Comparison of ENCODE assay signal across 8 cellular contexts in the genomic region with DNA sequence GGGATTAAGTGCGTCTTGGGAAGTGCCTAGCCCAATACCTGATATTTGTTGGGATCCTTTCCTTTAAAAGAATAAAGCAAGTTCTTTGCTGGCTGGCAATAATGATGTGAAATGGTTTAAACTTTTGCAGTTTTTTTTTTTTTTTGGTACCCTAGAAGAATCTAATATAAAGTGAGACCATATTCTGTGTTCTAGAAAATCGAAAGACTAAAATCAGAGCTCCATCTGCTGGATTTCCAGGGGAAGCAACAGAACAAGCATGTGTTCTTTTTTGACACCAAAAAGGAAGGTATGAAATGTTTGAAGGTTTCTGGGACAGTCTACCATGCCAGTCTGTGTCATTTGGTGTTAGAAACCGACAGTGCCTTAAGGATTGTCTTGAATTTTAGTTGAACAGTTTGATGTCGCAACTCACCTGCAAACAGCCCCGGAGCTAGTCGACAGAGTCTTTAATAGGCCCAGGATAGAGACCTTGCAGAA. TPM values are rescaled to one million over a fixed set of nuclear protein-coding genes. Genes with fewer than 3 reads are reported as not detected.
DNase-seq lines count a peak whose midpoint lies in the region; ATAC-seq and TF ChIP-seq lines count a peak whose summit lies in the region.

No MANE protein-coding gene starts in this region.

- peak overlapping the region in 1 of 2 donors; percentile 21 for H3K27ac Mint-ChIP-seq in T-cell
- peak overlapping the region; percentile 1 to 85 (median 54) for H3K27ac Mint-ChIP-seq in immature natural killer cell

- H3K9me3 Mint-ChIP-seq in T-cell: no peaks in the 10 kb centered on the region
- H3K9me3 Mint-ChIP-seq in immature natural killer cell: no peaks in the 10 kb centered on the region

- no peak overlapping the region for H3K4me3 ChIP-seq in AG10803 (ENCODE audit: low read length)

- TF ChIP-seq CTCF in AG10803 (conservative IDR thresholded peaks at IDR 0.05; ENCODE audit: low read length) (peak; percentile 75), GM20000 (IDR thresholded peaks at IDR 0.05; ENCODE audit: extremely low read depth, missing control alignments) (peak; percentile 34)

- DNase-seq in AG10803 (ENCODE audit: low read depth) (peak; percentile 53), GM20000 (ENCODE audit: low spot score) (peak; percentile 43), T-cell (no peak), immature natural killer cell (peak; percentile 50 to 64 (median 51)), dedifferentiated amniotic fluid mesenchymal stem cell (ENCODE audit: extremely low spot score) (no peak)

- CTCF ChIA-PET in T-cell (lab: Charles Lee): interaction anchor here in 1 of 2 donors (0.5 to 1.8 kb wide), 10 partner anchors 9 to 336 kb away, joined by 3 to 5 read pairs (median 4); a partner anchor contains a TSS

- H3K27me3 Mint-ChIP-seq in T-cell (no peaks in the 10 kb centered on the region), immature natural killer cell (ENCODE audit: low read depth in 3 of 3) (no peaks in the 10 kb centered on the region)

- POLR2A ChIA-PET in T-cell (lab: Charles Lee): interaction anchor here in 1 of 2 donors (0.9 kb wide), 1 partner anchor 86 kb away, joined by 16 read pairs; no protein-coding TSS in a partner anchor

- peaks cover 42% of the 10 kb centered on the region for H3K36me3 Mint-ChIP-seq in T-cell
- peaks cover 8 to 51% (median 23%) of the 10 kb centered on the region in 3 donors for H3K36me3 Mint-ChIP-seq in immature natural killer cell

- H3K4me1 Mint-ChIP-seq in T-cell (peaks cover 19 to 24% (median 22%) of the 10 kb centered on the region in 3 donors), immature natural killer cell (peaks cover 17 to 18% of the 10 kb centered on the region in 2 donors)

- H3K4me3 Mint-ChIP-seq in T-cell (no peak overlapping the region), immature natural killer cell (no peak overlapping the region)

- ATAC-seq in T-cell (replicated peaks in 1 of 4) (peak in 3 of 4 experiments; percentile 49 to 63 (median 51)), GM18909 (IDR thresholded peaks at IDR 0.05; ENCODE audit: poor library complexity, unreplicated experiment) (no peak), GM21390 (IDR thresholded peaks at IDR 0.05; ENCODE audit: unreplicated experiment) (no peak), GM18861 (IDR thresholded peaks at IDR 0.05; ENCODE audit: unreplicated experiment) (no peak)

RNA-seq across cellular contexts. Expression of a gene that starts 6.4 kb away (rescaled TPM):
- 10 to 100 TPM in 3 of 5 donors, 1 to 10 TPM in 2; 8.5 to 18.3 (median 15.9) TPM for total RNA-seq in T-cell
- 10 to 100 TPM; 22.6 to 32.7 (median 30.4) TPM for polyA plus RNA-seq in immature natural killer cell

RNA-seq across cellular contexts. Expression of a gene that starts 13.6 kb away (rescaled TPM):
- 10 to 100 TPM in 2 of 5 donors, 1 to 10 TPM in 3; 4.1 to 19.3 (median 8.1) TPM for total RNA-seq in T-cell
- 100 to 1,000 TPM in 1 of 3 donors, 10 to 100 TPM in 2; 36.8 to 121 (median 74.1) TPM for polyA plus RNA-seq in immature natural killer cell

RNA-seq across cellular contexts. Expression of a gene that starts 27.7 kb away (rescaled TPM):
- total RNA-seq in T-cell: under 1 TPM; 0.28 to 0.72 (median 0.64) TPM
- under 1 TPM in 2 of 3 donors, not detected in 1; 0.14 to 0.43 TPM for polyA plus RNA-seq in immature natural killer cell

RNA-seq across cellular contexts. Expression of a gene that starts 29.1 kb away (rescaled TPM):
- 10 to 100 TPM; 45.2 to 69.9 (median 53.0) TPM for total RNA-seq in T-cell
- polyA plus RNA-seq in immature natural killer cell: 10 to 100 TPM; 62.3 to 81.7 (median 70.9) TPM

Comparison
In these comparisons a context has a peak if more than half of its experiments do, and no peak if none do; other contexts are left out.
1. DNase-seq: peak in AG10803 (single experiment), GM20000 (single experiment) and immature natural killer cell (3 of 3); none in T-cell (0 of 34) and dedifferentiated amniotic fluid mesenchymal stem cell (single experiment).
2. ATAC-seq: peak in T-cell (3 of 4); none in GM18909 (single experiment), GM21390 (single experiment) and GM18861 (single experiment).